ENCODE assay signal across 20 cellular contexts in genomic region chr9:72946318-72946717, GRCh38. TPM values are rescaled to one million over a fixed set of nuclear protein-coding genes. Genes with fewer than 3 reads are reported as not detected.
"Had no signal": no experiment of that assay in that cellular context is flagged by ENCODE, and none has a peak within 500 bp of the region (broad histone marks: within the 10 kb centered on the region; RNA-seq: fewer than 3 reads in every experiment).

No MANE protein-coding gene starts in this region.

- H3K36me3 ChIP-seq: colonic mucosa, gastrocnemius medialis, heart right ventricle, left ventricle myocardium inferior, neutrophil, thyroid gland, upper lobe of right lung, vagina had no signal

- H3K4me1 Mint-ChIP-seq: naive thymus-derived CD8-positive, alpha-beta T cell had no signal

- DNase-seq: cerebellar nuclear complex; colonic mucosa; dermis blood vessel endothelial cell; endodermal cell; gastrocnemius medialis; heart right ventricle; kidney; left cardiac atrium; left ventricle myocardium inferior; mesendoderm; naive thymus-derived CD8-positive, alpha-beta T cell; psoas muscle; stimulated activated CD4-positive, alpha-beta T cell treated with anti-CD3 and anti-CD28 coated beads, Interleukin-2, amount 100 ng/mL, for 48 hours; stimulated activated naive CD4-positive, alpha-beta T cell treated with Interleukin-2 at 50 U/mL for 16 hours; thyroid gland; upper lobe of right lung had no signal

- H3K4me2 ChIP-seq: smooth muscle cell had no signal

- H3K27me3 ChIP-seq: colonic mucosa, gastrocnemius medialis, heart right ventricle, neutrophil, thyroid gland, upper lobe of right lung, vagina had no signal

- H3K4me3 ChIP-seq: colonic mucosa, gastrocnemius medialis, heart right ventricle, left ventricle myocardium inferior, psoas muscle, smooth muscle cell, thyroid gland, upper lobe of right lung, vagina had no signal

- H3K9me3 Mint-ChIP-seq: endodermal cell; naive thymus-derived CD8-positive, alpha-beta T cell had no signal

- H3K9me3 ChIP-seq: colonic mucosa, gastrocnemius medialis, heart right ventricle, left ventricle myocardium inferior, neutrophil, psoas muscle, thyroid gland, upper lobe of right lung, vagina had no signal

- H3K36me3 Mint-ChIP-seq: naive thymus-derived CD8-positive, alpha-beta T cell had no signal

- FAIRE-seq: kidney had no signal

- ATAC-seq: gastrocnemius medialis; heart right ventricle; left cardiac atrium; naive thymus-derived CD8-positive, alpha-beta T cell; psoas muscle; upper lobe of right lung had no signal

- H3K4me3 Mint-ChIP-seq: endodermal cell; naive thymus-derived CD8-positive, alpha-beta T cell had no signal

- H3K27ac ChIP-seq: colonic mucosa, heart right ventricle, left ventricle myocardium inferior, neutrophil, psoas muscle, upper lobe of right lung had no signal

- H3K4me1 ChIP-seq: colonic mucosa, left ventricle myocardium inferior had no signal

- H3K27ac Mint-ChIP-seq: endodermal cell; naive thymus-derived CD8-positive, alpha-beta T cell had no signal

RNA-seq across cellular contexts. Expression of gene ALDH1A1, which starts 6.5 kb away (rescaled TPM):
- polyA plus RNA-seq: neural cell had no signal
